ENCODE assay signal across 10 cellular contexts in the genomic region with DNA sequence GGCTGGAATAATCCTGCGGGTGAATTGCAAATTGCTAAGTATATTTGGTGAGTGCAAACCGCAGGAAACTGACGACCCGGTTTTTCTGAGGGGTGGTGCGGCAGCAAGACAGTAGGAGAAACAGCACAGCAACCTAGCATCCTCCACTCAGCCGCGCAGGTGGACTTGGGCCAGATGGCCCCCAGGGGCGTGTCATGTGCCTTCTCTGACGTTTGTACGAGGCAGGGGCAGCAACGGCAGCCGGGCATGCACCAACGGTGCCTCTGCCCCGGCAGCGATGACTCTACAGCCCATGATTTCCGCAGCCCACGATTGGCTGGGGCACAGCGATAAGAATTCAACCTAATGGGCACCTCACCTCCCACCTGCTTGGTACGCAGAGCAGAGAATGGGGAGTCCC.
DNase-seq lines count a peak whose midpoint lies in the region; ATAC-seq, FAIRE-seq and TF ChIP-seq lines count a peak whose summit lies in the region.
"Had no signal": no experiment of that assay in that cellular context is flagged by ENCODE, and none has a peak within 500 bp of the region (broad histone marks: within the 10 kb centered on the region; RNA-seq: fewer than 3 reads in every experiment).

No MANE protein-coding gene starts in this region.

- FAIRE-seq in urothelium cell line (lab: Jason Lieb, UNC) = peak; percentile 94
- no peak for FAIRE-seq in D721Med (lab: Jason Lieb, UNC)

- no peak for TF ChIP-seq CTCF in D721Med (IDR thresholded peaks at IDR 0.05; ENCODE audit: insufficient read depth, missing control alignments)

- no peak for ATAC-seq in GM21786 (IDR thresholded peaks at IDR 0.05; ENCODE audit: unreplicated experiment)

- DNase-seq in stimulated activated CD4-positive, alpha-beta T cell treated with anti-CD3 and anti-CD28 coated beads, Interleukin-15, amount 100 ng/mL, for 24 hours = peak; percentile 19
- DNase-seq in stimulated activated CD4-positive, alpha-beta T cell treated with anti-CD3 and anti-CD28 coated beads, Interleukin-2, amount 100 ng/mL, for 48 hours = no peak
- DNase-seq in NOMO-1 treated with DMSO at 0.1 percent for 48 hours (lab: John Stamatoyannopoulos, UW; ENCODE audit: unreplicated experiment) (peak; percentile 59), urothelium cell line (ENCODE audit: low spot score) (peak; percentile 60), D721Med (ENCODE audit: insufficient read length, low spot score) (no peak), NCI-H1048 (lab: John Stamatoyannopoulos, UW) (no peak)
- DNase-seq in effector CD8-positive, alpha-beta T cell (lab: John Stamatoyannopoulos, UW) = peak; percentile 39
- DNase-seq: OCI-M1, testis had no signal

Comparison
In these comparisons a context has a peak if more than half of its experiments do, and no peak if none do; other contexts are left out.
1. DNase-seq: peak in stimulated activated CD4-positive, alpha-beta T cell treated with anti-CD3 and anti-CD28 coated beads, Interleukin-15, amount 100 ng/mL, for 24 hours (single experiment), NOMO-1 treated with DMSO at 0.1 percent for 48 hours (single experiment), effector CD8-positive, alpha-beta T cell (single experiment) and urothelium cell line (single experiment); none in stimulated activated CD4-positive, alpha-beta T cell treated with anti-CD3 and anti-CD28 coated beads, Interleukin-2, amount 100 ng/mL, for 48 hours (0 of 2), D721Med (single experiment) and NCI-H1048 (single experiment).